Comparison of ENCODE assay signal across 31 cellular contexts in genomic region chr13:104625196-104625595, GRCh38.
"Had no signal": no experiment of that assay in that cellular context is flagged by ENCODE, and none has a peak within 500 bp of the region (broad histone marks: within the 10 kb centered on the region; RNA-seq: fewer than 3 reads in every experiment).

No MANE protein-coding gene starts in this region.

- H3K9me3 ChIP-seq: ascending aorta, MG63, Peyer's patch had no signal

- H3K27ac ChIP-seq: ascending aorta, KMS-11, Peyer's patch, RWPE1 had no signal

- H3K9me3 Mint-ChIP-seq: activated CD4-positive, alpha-beta T cell treated with anti-CD3 and anti-CD28 coated beads, Interleukin-2, amount 10 ng/mL, durations not matched to agents 24 days and 14 days; activated naive CD8-positive, alpha-beta T cell treated with anti-CD3 and anti-CD28 coated beads, Interleukin-2, amount 50 U/mL, for 24 hours; activated T-cell treated with anti-CD3 and anti-CD28 coated beads, Interleukin-2, amount 50 U/mL, for 24 hours; activated T-helper 1 cell treated with anti-CD3 and anti-CD28 coated beads, Interleukin-12 subunit alpha, Interleukin-12 subunit beta, Interleukin-2, Interleukin-4 antibody, amounts not matched to agents 30 ng/mL and 10 ng/mL and 1 ng/mL, durations not matched to agents 14 hours and 24 hours and 36 hours had no signal

- H3K4me3 Mint-ChIP-seq: activated B cell treated with CpG ODN at 0.5 μM for 24 hours; activated CD4-positive, alpha-beta T cell treated with anti-CD3 and anti-CD28 coated beads, Interleukin-2, amount 10 ng/mL, durations not matched to agents 24 days and 14 days; activated CD8-positive, alpha-beta memory T cell treated with anti-CD3 and anti-CD28 coated beads, Interleukin-2, amount 10 ng/mL, durations not matched to agents 7 days and 5 days; activated naive CD8-positive, alpha-beta T cell treated with anti-CD3 and anti-CD28 coated beads, Interleukin-2, amount 50 U/mL, for 24 hours; activated T-cell treated with anti-CD3 and anti-CD28 coated beads, Interleukin-2, amount 50 U/mL, for 24 hours; activated T-helper 1 cell treated with anti-CD3 and anti-CD28 coated beads, Interleukin-12 subunit alpha, Interleukin-12 subunit beta, Interleukin-2, Interleukin-4 antibody, amounts not matched to agents 30 ng/mL and 10 ng/mL and 1 ng/mL, durations not matched to agents 14 hours and 24 hours and 36 hours; central memory CD8-positive, alpha-beta T cell; T-helper 17 cell had no signal

- H3K4me3 ChIP-seq: ascending aorta, MG63, Peyer's patch had no signal

- H3K36me3 ChIP-seq: ascending aorta, MG63, Peyer's patch had no signal

- H3K27me3 ChIP-seq: ascending aorta, MG63, Peyer's patch had no signal

- H3K36me3 Mint-ChIP-seq: activated CD8-positive, alpha-beta memory T cell treated with anti-CD3 and anti-CD28 coated beads, Interleukin-2, amount 10 ng/mL, durations not matched to agents 7 days and 5 days; activated naive CD4-positive, alpha-beta T cell treated with anti-CD3 and anti-CD28 coated beads, Interleukin-2, amount 50 U/mL, for 72 hours; brain had no signal

- H3K27me3 Mint-ChIP-seq: activated B cell treated with CpG ODN at 0.5 μM for 24 hours; activated CD4-positive, alpha-beta T cell treated with anti-CD3 and anti-CD28 coated beads, Interleukin-2, amount 10 ng/mL, durations not matched to agents 24 days and 14 days; activated CD8-positive, alpha-beta memory T cell treated with anti-CD3 and anti-CD28 coated beads, Interleukin-2, amount 10 ng/mL, durations not matched to agents 7 days and 5 days; activated naive CD8-positive, alpha-beta T cell treated with anti-CD3 and anti-CD28 coated beads, Interleukin-2, amount 50 U/mL, for 24 hours; activated T-cell treated with anti-CD3 and anti-CD28 coated beads, Interleukin-2, amount 50 U/mL, for 24 hours; brain; central memory CD8-positive, alpha-beta T cell; T-helper 17 cell had no signal

- H3K4me1 Mint-ChIP-seq: activated B cell treated with CpG ODN at 0.5 μM for 24 hours; activated CD4-positive, alpha-beta T cell treated with anti-CD3 and anti-CD28 coated beads, Interleukin-2, amount 10 ng/mL, durations not matched to agents 24 days and 14 days; activated CD8-positive, alpha-beta memory T cell treated with anti-CD3 and anti-CD28 coated beads, Interleukin-2, amount 10 ng/mL, durations not matched to agents 7 days and 5 days; activated naive CD8-positive, alpha-beta T cell treated with anti-CD3 and anti-CD28 coated beads, Interleukin-2, amount 50 U/mL, for 24 hours; central memory CD8-positive, alpha-beta T cell; T-helper 17 cell had no signal

- H3K4me2 ChIP-seq: KMS-11 had no signal

- H3K27ac Mint-ChIP-seq: activated B cell treated with CpG ODN at 0.5 μM for 24 hours; activated CD4-positive, alpha-beta T cell treated with anti-CD3 and anti-CD28 coated beads, Interleukin-2, amount 10 ng/mL, durations not matched to agents 24 days and 14 days; activated CD8-positive, alpha-beta memory T cell treated with anti-CD3 and anti-CD28 coated beads, Interleukin-2, amount 10 ng/mL, durations not matched to agents 7 days and 5 days; activated naive CD4-positive, alpha-beta T cell treated with anti-CD3 and anti-CD28 coated beads, Interleukin-2, amount 50 U/mL, for 72 hours; activated naive CD8-positive, alpha-beta T cell treated with anti-CD3 and anti-CD28 coated beads, Interleukin-2, amount 50 U/mL, for 24 hours; activated T-cell treated with anti-CD3 and anti-CD28 coated beads, Interleukin-2, amount 50 U/mL, for 24 hours; activated T-helper 1 cell treated with anti-CD3 and anti-CD28 coated beads, Interleukin-12 subunit alpha, Interleukin-12 subunit beta, Interleukin-2, Interleukin-4 antibody, amounts not matched to agents 30 ng/mL and 10 ng/mL and 1 ng/mL, durations not matched to agents 14 hours and 24 hours and 36 hours; T-helper 17 cell had no signal

- H3K4me1 ChIP-seq: ascending aorta, Peyer's patch had no signal

- H3K9ac ChIP-seq: KMS-11 had no signal

- DNase-seq: activated B cell treated with CpG ODN at 0.5 μM for 24 hours; activated CD4-positive, alpha-beta T cell treated with anti-CD3 and anti-CD28 coated beads for 1 hour; activated CD4-positive, alpha-beta T cell treated with anti-CD3 and anti-CD28 coated beads, Interleukin-2, amount 10 ng/mL, durations not matched to agents 24 days and 14 days; activated CD4-positive, alpha-beta T cell treated with anti-CD3 and anti-CD28 coated beads, Interleukin-2, amount 50 U/mL, for 48 hours; activated CD8-positive, alpha-beta memory T cell treated with anti-CD3 and anti-CD28 coated beads, Interleukin-2, amount 10 ng/mL, durations not matched to agents 7 days and 5 days; activated effector memory CD4-positive, alpha-beta T cell treated with Interleukin-2 at 50 U/mL for 16 hours; activated naive CD4-positive, alpha-beta T cell treated with Interleukin-2 at 50 U/mL for 16 hours; activated naive CD8-positive, alpha-beta T cell treated with anti-CD3 and anti-CD28 coated beads, Interleukin-2, amount 50 U/mL, for 24 hours; activated T-cell treated with anti-CD3 and anti-CD28 coated beads, Interleukin-2, amount 50 U/mL, for 24 hours; amniotic stem cell; MG63; MV-4-11; NCI-H1092 treated with DMSO at 0.1 percent for 48 hours; NCI-H1417 treated with DMSO at 0.1 percent for 48 hours; NCI-H1694; NCI-H2029; NCI-H2107; NCI-H510A treated with DMSO at 0.1 percent for 48 hours; NCI-H748 treated with DMSO at 0.1 percent for 48 hours; OCI-M1; Peyer's patch; SIG-M5; T-helper 17 cell; T-helper 9 cell had no signal

- ATAC-seq: activated CD8-positive, alpha-beta memory T cell treated with anti-CD3 and anti-CD28 coated beads, Interleukin-2, amount 10 ng/mL, durations not matched to agents 7 days and 5 days; activated naive CD4-positive, alpha-beta T cell treated with anti-CD3 and anti-CD28 coated beads, Interleukin-2, amount 50 U/mL, for 72 hours; activated naive CD8-positive, alpha-beta T cell treated with anti-CD3 and anti-CD28 coated beads, Interleukin-2, amount 50 U/mL, for 24 hours; T-helper 17 cell had no signal
